Comparison of ENCODE assay signal across 18 cellular contexts in the genomic region with DNA sequence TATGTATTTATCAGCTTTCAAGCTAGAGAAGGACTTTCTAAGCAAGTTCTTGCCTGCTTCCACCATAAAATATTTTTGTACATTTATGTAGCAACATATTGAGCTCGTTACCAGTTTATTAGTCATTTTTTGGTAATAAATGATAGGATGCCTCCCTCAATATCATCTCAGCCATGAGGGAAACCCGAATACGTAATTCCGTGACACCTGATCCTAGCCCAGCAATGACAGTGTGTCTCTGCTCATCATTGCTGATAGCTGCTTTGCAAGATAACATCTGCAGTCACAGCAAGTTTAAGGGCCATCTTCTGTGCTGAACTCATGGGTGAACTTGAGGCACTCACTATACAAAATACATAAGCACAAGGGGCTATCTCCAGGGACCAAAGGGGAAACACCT.
DNase-seq lines count a peak whose midpoint lies in the region.
"Had no signal": no experiment of that assay in that cellular context is flagged by ENCODE, and none has a peak within 500 bp of the region (broad histone marks: within the 10 kb centered on the region; RNA-seq: fewer than 3 reads in every experiment).

No MANE protein-coding gene starts in this region.

- peak overlapping the region; percentile 31 for H3K27ac ChIP-seq in GM23248
- peak overlapping the region; percentile 19 for H3K27ac ChIP-seq in muscle layer of colon (ENCODE audit: low read depth, low read length)
- peak overlapping the region; percentile 70 for H3K27ac ChIP-seq in stomach smooth muscle (ENCODE audit: low read length)
- H3K27ac ChIP-seq: PC-9, SJSA1 had no signal

- H4K20me1 ChIP-seq in GM23248 (ENCODE audit: insufficient read depth) = no peaks in the 10 kb centered on the region

- WGBS in GM23248 (ENCODE audit: low coverage in 1 of 2, low lambda C conversion rate in 2 of 2, missing lambda C conversion rate in 2 of 2), 2 experiments = 77 to 84% methylated on average over 4 of the region's 4 CpGs

- H3K9ac ChIP-seq in GM23248 = 0 out of 2 replicates have a peak overlapping the region, but pooled peaks have one; percentile 6
- H3K9ac ChIP-seq in adipocyte (ENCODE audit: low read length) = peak overlapping the region; percentile 38
- H3K9ac ChIP-seq in muscle layer of colon (ENCODE audit: low read length) = no peak overlapping the region
- no peak overlapping the region for H3K9ac ChIP-seq in stomach smooth muscle (ENCODE audit: low read length in 2 of 2)

- no peak overlapping the region for H3K4me2 ChIP-seq in GM23248 (ENCODE audit: unreplicated experiment)
- H3K4me2 ChIP-seq: GM23338, PC-9 had no signal

- in situ Hi-C loops in GM23248 (cut with MboI) = no loop called here

- H3K9me2 ChIP-seq in GM23248 (ENCODE audit: insufficient read depth) = no peaks in the 10 kb centered on the region

- H3K79me2 ChIP-seq in GM23248 (ENCODE audit: insufficient read depth) = peaks cover 92% of the 10 kb centered on the region

- peaks cover 99% of the 10 kb centered on the region for H3K36me3 ChIP-seq in GM23248 (ENCODE audit: low read depth)
- peaks cover 100% of the 10 kb centered on the region for H3K36me3 ChIP-seq in adipocyte (ENCODE audit: control insufficient read depth, insufficient read depth, low read length, severe bottlenecking)
- peaks cover 94% of the 10 kb centered on the region for H3K36me3 ChIP-seq in muscle layer of colon (ENCODE audit: insufficient read depth, low read length)
- H3K36me3 ChIP-seq in stomach smooth muscle (ENCODE audit: control insufficient read depth in 2 of 2, insufficient read depth in 2 of 2, low read length in 2 of 2) = peaks cover 64 to 76% of the 10 kb centered on the region in 2 donors
- H3K36me3 ChIP-seq in H7 (replicated peaks; ENCODE audit: control insufficient read depth, insufficient read depth, low read length) = no peaks in the 10 kb centered on the region

- DNase-seq in GM23248 (no peak), adipocyte (ENCODE audit: low read depth) (no peak), H7 (no peak), NCI-H146 treated with DMSO at 0.1 percent for 48 hours (lab: John Stamatoyannopoulos, UW; ENCODE audit: unreplicated experiment) (no peak), NCI-H2107 (lab: John Stamatoyannopoulos, UW) (no peak)
- DNase-seq: AML-193, COR-L47, GF-D8, KG1, NCI-H1436 treated with DMSO at 0.1 percent for 48 hours, NCI-H2081 treated with DMSO at 0.1 percent for 48 hours, NCI-H446, NCI-H774, PC-9 had no signal

- no peak overlapping the region for H2AFZ ChIP-seq in GM23248
- H2AFZ ChIP-seq: GM23338, PC-9 had no signal

- no peak overlapping the region for H3K4me3 ChIP-seq in GM23248
- H3K4me3 ChIP-seq in adipocyte (ENCODE audit: low read length) = no peak overlapping the region
- H3K4me3 ChIP-seq in muscle layer of colon (ENCODE audit: low read depth in 1 of 2, low read length in 2 of 2) = no peak overlapping the region
- no peak overlapping the region for H3K4me3 ChIP-seq in stomach smooth muscle (ENCODE audit: low read length in 2 of 2)
- no peak overlapping the region for H3K4me3 ChIP-seq in H7 (ENCODE audit: insufficient read depth, low read depth, low read length)
- H3K4me3 ChIP-seq: GM23338, PC-9, SJSA1 had no signal

- H3F3A ChIP-seq in GM23248 (ENCODE audit: insufficient read depth) = peaks cover 99% of the 10 kb centered on the region

- H3K27me3 ChIP-seq in GM23248 (replicated peaks; ENCODE audit: insufficient read depth) (no peaks in the 10 kb centered on the region), adipocyte (replicated peaks; ENCODE audit: control insufficient read depth, insufficient read depth, low read length) (no peaks in the 10 kb centered on the region), muscle layer of colon (ENCODE audit: control insufficient read depth in 1 of 2, insufficient read depth in 2 of 2, low read length in 2 of 2) (no peaks in the 10 kb centered on the region), stomach smooth muscle (ENCODE audit: control insufficient read depth in 1 of 2, insufficient read depth in 2 of 2, low read length in 2 of 2) (no peaks in the 10 kb centered on the region), H7 (ENCODE audit: control insufficient read depth, insufficient read depth, low read length) (no peaks in the 10 kb centered on the region)
- H3K27me3 ChIP-seq: SJSA1 had no signal

- H3K4me1 ChIP-seq in GM23248 (ENCODE audit: insufficient read depth) = peaks cover 13% of the 10 kb centered on the region
- peaks cover 49% of the 10 kb centered on the region for H3K4me1 ChIP-seq in adipocyte (ENCODE audit: control insufficient read depth, insufficient read depth, low read length)
- H3K4me1 ChIP-seq in muscle layer of colon (ENCODE audit: insufficient read depth, low read length) = peaks cover 44% of the 10 kb centered on the region
- peaks cover 36% of the 10 kb centered on the region for H3K4me1 ChIP-seq in stomach smooth muscle (ENCODE audit: control insufficient read depth, insufficient read depth, low read length)
- H3K4me1 ChIP-seq: SJSA1 had no signal

- no peaks in the 10 kb centered on the region for H3K9me3 ChIP-seq in GM23248 (ENCODE audit: low read depth)
- no peaks in the 10 kb centered on the region for H3K9me3 ChIP-seq in adipocyte (ENCODE audit: control insufficient read depth, low read length)
- H3K9me3 ChIP-seq in muscle layer of colon (ENCODE audit: low read length) = no peaks in the 10 kb centered on the region
- H3K9me3 ChIP-seq in stomach smooth muscle (ENCODE audit: control insufficient read depth in 2 of 2, low read length in 2 of 2) = no peaks in the 10 kb centered on the region
- H3K9me3 ChIP-seq: SJSA1 had no signal

Comparison
In these comparisons a context has a peak if more than half of its experiments do, and no peak if none do; other contexts are left out.
1. H3K27ac ChIP-seq: peak in every context shown above with its lines; median percentile 70 in stomach smooth muscle; 31 in GM23248; 19 in muscle layer of colon.
2. H3K9ac ChIP-seq: peak in GM23248 (single experiment) and adipocyte (single experiment); none in muscle layer of colon (single experiment) and stomach smooth muscle (0 of 2).